Comparison of ENCODE assay signal across 31 cellular contexts in the genomic region with DNA sequence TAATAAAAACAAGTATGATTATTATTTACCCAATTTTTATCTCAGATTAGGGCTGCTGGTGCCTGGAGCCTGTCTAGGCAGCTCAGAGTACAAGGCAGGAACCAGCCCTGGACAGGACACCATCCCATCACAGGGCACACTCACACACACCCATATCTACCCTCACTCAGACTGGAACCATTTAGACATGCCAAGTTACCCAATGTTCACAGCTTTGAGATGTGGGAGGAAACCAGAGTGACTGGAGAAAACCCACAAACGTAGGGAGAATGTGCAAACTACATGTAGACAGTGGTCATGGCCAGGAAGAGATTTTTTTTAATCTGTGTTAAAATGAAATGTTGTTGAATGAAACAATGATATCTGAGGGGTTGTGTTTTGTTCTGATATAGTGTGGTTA. TPM values are rescaled to one million over a fixed set of nuclear protein-coding genes. Genes with fewer than 3 reads are reported as not detected.
"Had no signal": no experiment of that assay in that cellular context is flagged by ENCODE, and none has a peak within 500 bp of the region (broad histone marks: within the 10 kb centered on the region; RNA-seq: fewer than 3 reads in every experiment).

No MANE protein-coding gene starts in this region.

- H3K27me3 Mint-ChIP-seq: activated B cell treated with CpG ODN at 0.5 μM for 24 hours; activated CD8-positive, alpha-beta T cell treated with anti-CD3 and anti-CD28 coated beads for 36 hours; activated naive CD4-positive, alpha-beta T cell treated with anti-CD3 and anti-CD28 coated beads, Interleukin-2, amount 50 U/mL, for 24 hours; activated naive CD8-positive, alpha-beta T cell treated with anti-CD3 and anti-CD28 coated beads for 36 hours; activated naive CD8-positive, alpha-beta T cell treated with anti-CD3 and anti-CD28 coated beads, Interleukin-2, amount 50 U/mL, for 24 hours; effector memory CD8-positive, alpha-beta T cell; T-helper 17 cell had no signal

- H3K4me3 Mint-ChIP-seq: activated B cell treated with CpG ODN at 0.5 μM for 24 hours; activated CD8-positive, alpha-beta T cell treated with anti-CD3 and anti-CD28 coated beads for 36 hours; activated naive CD4-positive, alpha-beta T cell treated with anti-CD3 and anti-CD28 coated beads for 36 hours; activated naive CD4-positive, alpha-beta T cell treated with anti-CD3 and anti-CD28 coated beads, Interleukin-2, amount 50 U/mL, for 24 hours; activated naive CD8-positive, alpha-beta T cell treated with anti-CD3 and anti-CD28 coated beads for 36 hours; activated naive CD8-positive, alpha-beta T cell treated with anti-CD3 and anti-CD28 coated beads, Interleukin-2, amount 50 U/mL, for 24 hours; activated T-cell treated with anti-CD3 and anti-CD28 coated beads, Interleukin-2, amount 50 U/mL, for 4 hours; effector memory CD8-positive, alpha-beta T cell; T-helper 17 cell; T-helper 2 cell treated with Interferon-gamma antibody and Interleukin-4, amounts not matched to agents 5 μg/mL and 100 μg/mL, for 36 hours had no signal

- H3K27ac Mint-ChIP-seq: activated B cell treated with CpG ODN at 0.5 μM for 24 hours; activated CD8-positive, alpha-beta T cell treated with anti-CD3 and anti-CD28 coated beads for 36 hours; activated naive CD4-positive, alpha-beta T cell treated with anti-CD3 and anti-CD28 coated beads for 36 hours; activated naive CD4-positive, alpha-beta T cell treated with anti-CD3 and anti-CD28 coated beads, Interleukin-2, amount 50 U/mL, for 24 hours; activated naive CD8-positive, alpha-beta T cell treated with anti-CD3 and anti-CD28 coated beads for 36 hours; activated naive CD8-positive, alpha-beta T cell treated with anti-CD3 and anti-CD28 coated beads, Interleukin-2, amount 50 U/mL, for 24 hours; activated T-helper 2 cell treated with anti-CD3 and anti-CD28 coated beads, Interferon-gamma antibody, Interleukin-2, Interleukin-4, amounts not matched to agents 10 μg/mL and 5 μg/mL and 100 μg/mL, durations not matched to agents 14 hours and 24 hours and 36 hours; effector memory CD8-positive, alpha-beta T cell; T-helper 17 cell; T-helper 2 cell treated with Interferon-gamma antibody and Interleukin-4, amounts not matched to agents 5 μg/mL and 100 μg/mL, for 36 hours had no signal

- ATAC-seq: activated CD4-positive, CD25-positive, alpha-beta regulatory T cell treated with anti-CD3 and anti-CD28 coated beads, Interleukin-2, amount 50 U/mL, for 24 hours; activated CD8-positive, alpha-beta T cell treated with anti-CD3 and anti-CD28 coated beads for 36 hours; activated naive CD8-positive, alpha-beta T cell treated with anti-CD3 and anti-CD28 coated beads, Interleukin-2, amount 50 U/mL, for 24 hours; activated T-cell treated with anti-CD3 and anti-CD28 coated beads, Interleukin-2, amount 50 U/mL, for 4 hours; effector memory CD8-positive, alpha-beta T cell; gastroesophageal sphincter; heart right ventricle; T-helper 17 cell had no signal

- H3K4me1 Mint-ChIP-seq: activated B cell treated with CpG ODN at 0.5 μM for 24 hours; activated naive CD4-positive, alpha-beta T cell treated with anti-CD3 and anti-CD28 coated beads, Interleukin-2, amount 50 U/mL, for 24 hours; activated naive CD8-positive, alpha-beta T cell treated with anti-CD3 and anti-CD28 coated beads for 36 hours; activated naive CD8-positive, alpha-beta T cell treated with anti-CD3 and anti-CD28 coated beads, Interleukin-2, amount 50 U/mL, for 24 hours; T-helper 17 cell had no signal

- DNase-seq: activated B cell treated with CpG ODN at 0.5 μM for 24 hours; activated CD4-positive, alpha-beta T cell treated with anti-CD3 and anti-CD28 coated beads for 48 hours; activated CD4-positive, alpha-beta T cell treated with anti-CD3 and anti-CD28 coated beads, Interleukin-2, amount 50 U/mL, for 1 hour; activated CD4-positive, alpha-beta T cell treated with anti-CD3 and anti-CD28 coated beads, Interleukin-2, amount 50 U/mL, for 48 hours; activated CD8-positive, alpha-beta memory T cell treated with anti-CD3 and anti-CD28 coated beads for 24 hours; activated CD8-positive, alpha-beta T cell treated with anti-CD3 and anti-CD28 coated beads for 36 hours; activated effector memory CD4-positive, alpha-beta T cell treated with anti-CD3 and anti-CD28 coated beads, Interleukin-2, amount 50 U/mL, for 16 hours; activated naive CD4-positive, alpha-beta T cell treated with anti-CD3 and anti-CD28 coated beads for 36 hours; activated naive CD8-positive, alpha-beta T cell treated with anti-CD3 and anti-CD28 coated beads for 36 hours; activated naive CD8-positive, alpha-beta T cell treated with anti-CD3 and anti-CD28 coated beads, Interleukin-2, amount 50 U/mL, for 24 hours; activated T-cell treated with anti-CD3 and anti-CD28 coated beads, Interleukin-2, amount 50 U/mL, for 4 hours; amniotic stem cell; anterior cingulate cortex; brain microvascular endothelial cell; caudate nucleus; cortex of kidney; dermis blood vessel endothelial cell; effector CD4-positive, alpha-beta T cell; effector memory CD8-positive, alpha-beta T cell; erythroblast; foreskin melanocyte; heart right ventricle; T-helper 1 cell; T-helper 17 cell; T1000; WERI-Rb-1 had no signal

RNA-seq across cellular contexts. Expression of gene ADGRA3, which starts 35.7 kb away (rescaled TPM):
- total RNA-seq: activated B cell treated with CpG ODN at 0.5 μM for 24 hours had no signal
